ENCODE assay signal across 1 cellular context in the genomic region with DNA sequence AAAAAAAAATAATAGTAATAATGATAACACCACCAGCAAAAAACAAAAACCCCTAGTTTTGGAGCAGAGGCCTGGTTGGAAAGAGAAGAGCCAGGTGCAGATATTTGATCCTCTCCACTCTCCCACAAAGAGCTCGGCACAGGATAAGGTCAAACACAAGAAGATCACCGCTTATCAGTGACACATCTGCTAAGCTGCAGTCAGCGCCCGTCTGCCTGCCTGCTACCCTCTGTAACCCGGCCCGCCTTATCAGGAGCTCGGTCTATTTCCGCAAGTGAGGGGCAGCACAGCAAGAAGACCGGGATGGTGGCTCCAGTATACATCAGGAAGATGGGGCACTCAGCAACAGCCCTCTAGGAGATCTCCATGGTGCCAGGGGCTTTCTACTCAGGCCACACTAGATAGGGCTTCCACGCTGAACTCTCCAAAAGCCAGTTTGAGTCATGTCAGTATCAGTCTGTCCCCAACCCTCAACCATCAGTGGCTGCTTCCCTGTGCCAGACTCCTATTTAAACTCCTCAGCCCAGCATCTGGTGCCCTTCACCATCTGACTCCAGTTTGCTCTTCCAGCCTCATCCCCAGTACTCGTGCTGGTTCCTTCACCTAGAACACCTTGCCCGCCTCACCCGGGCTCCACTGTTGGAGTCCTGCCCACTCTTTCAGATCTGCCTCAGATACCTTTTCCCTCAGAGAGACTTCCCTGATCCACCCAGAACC.
A peak's percentile ranks its signal among the peaks of the same experiment; 100 is the strongest.
TF ChIP-seq lines count a peak whose summit lies in the region.

No MANE protein-coding gene starts in this region.

TF ChIP-seq in SK-N-SH, 30 proteins besides CTCF, POLR2A, EP300 and RAD21:
- TF ChIP-seq GATA2 (CRISPR knock-in tag; IDR thresholded peaks at IDR 0.05) (peak; percentile 19; the same call in 1 of the 2 replicates), RCOR1 (IDR thresholded peaks at IDR 0.05; ENCODE audit: low read length) (no peak)
